Comparison of ENCODE assay signal across 30 cellular contexts in the genomic region with DNA sequence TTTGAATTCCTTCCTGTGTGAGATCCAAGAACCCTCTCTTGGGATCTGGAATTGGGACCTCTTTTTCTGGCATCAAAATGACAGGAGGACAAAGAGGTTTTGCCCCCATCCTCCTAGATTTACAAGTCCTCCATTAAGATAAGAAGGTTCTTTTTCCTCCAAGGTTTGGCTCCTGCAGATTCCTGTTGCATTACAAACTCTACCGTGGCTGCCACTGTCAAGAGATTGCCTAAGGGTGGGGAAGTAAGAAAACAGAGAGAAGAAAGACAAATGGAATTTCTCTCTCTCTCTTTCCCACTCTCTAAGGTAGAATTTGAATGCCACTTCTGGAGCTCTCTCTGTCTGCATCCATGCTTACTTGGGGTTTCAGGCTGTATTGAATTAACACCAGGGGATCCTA. TPM values are rescaled to one million over a fixed set of nuclear protein-coding genes. Genes with fewer than 3 reads are reported as not detected.
DNase-seq lines count a peak whose midpoint lies in the region; ATAC-seq and TF ChIP-seq lines count a peak whose summit lies in the region.
"Had no signal": no experiment of that assay in that cellular context is flagged by ENCODE, and none has a peak within 500 bp of the region (broad histone marks: within the 10 kb centered on the region; RNA-seq: fewer than 3 reads in every experiment).

No MANE protein-coding gene starts in this region.

- H3K4me1 ChIP-seq in GM23248 (ENCODE audit: insufficient read depth): peaks cover 14% of the 10 kb centered on the region
- peaks cover 3% of the 10 kb centered on the region for H3K4me1 ChIP-seq in RWPE2 (ENCODE audit: insufficient read depth, poor library complexity, severe bottlenecking)
- no peaks in the 10 kb centered on the region for H3K4me1 ChIP-seq in neuronal stem cell (ENCODE audit: control insufficient read depth in 2 of 2, insufficient read depth in 1 of 2, low read depth in 1 of 2, low read length in 2 of 2)
- H3K4me1 ChIP-seq in foreskin keratinocyte: no peaks in the 10 kb centered on the region
- H3K4me1 ChIP-seq: esophagus squamous epithelium, HAP-1, right atrium auricular region, upper lobe of right lung had no signal

- H3K4me2 ChIP-seq in GM23248 (ENCODE audit: unreplicated experiment): peak overlapping the region; percentile 17
- H3K4me2 ChIP-seq in neuronal stem cell (ENCODE audit: insufficient read depth, low read length, poor library complexity, severe bottlenecking): no peak overlapping the region

- H3K9me2 ChIP-seq in GM23248 (ENCODE audit: insufficient read depth): no peaks in the 10 kb centered on the region

- no peak overlapping the region for H4K8ac ChIP-seq in neuronal stem cell (ENCODE audit: low read depth, low read length)

- peak; percentile 52 for ATAC-seq in RWPE2 (ENCODE audit: low read depth)
- ATAC-seq in foreskin keratinocyte: no peak
- ATAC-seq in HG02840 (IDR thresholded peaks at IDR 0.05; ENCODE audit: low FRiP score, unreplicated experiment): no peak
- no peak for ATAC-seq in GM19397 (IDR thresholded peaks at IDR 0.05; ENCODE audit: unreplicated experiment)
- ATAC-seq: activated T-cell treated with anti-CD3 and anti-CD28 coated beads, Interleukin-2, amount 50 U/mL, for 72 hours; K562; upper lobe of right lung had no signal

- in situ Hi-C loops in GM23248 (cut with MboI): no loop called here

- H2BK5ac ChIP-seq in neuronal stem cell (ENCODE audit: low read length): no peak overlapping the region

- H3K9ac ChIP-seq in GM23248 (no peak overlapping the region), neuronal stem cell (ENCODE audit: low read depth, low read length, poor library complexity) (no peak overlapping the region)

- WGBS in GM23248 (ENCODE audit: low coverage in 1 of 2, low lambda C conversion rate in 2 of 2, missing lambda C conversion rate in 2 of 2), 2 experiments: 9 to 12% methylated on average over 1 of the region's 1 CpG
- WGBS in neuronal stem cell (ENCODE audit: extremely low coverage in 2 of 2, insufficient read length in 2 of 2, insufficient replicate concordance in 1 of 2), 2 donors: no CpG with 5 or more reads among the region's 1 CpG

- no peak overlapping the region for H2BK120ac ChIP-seq in neuronal stem cell (ENCODE audit: low read depth, low read length)

- no peaks in the 10 kb centered on the region for H3K79me2 ChIP-seq in GM23248 (ENCODE audit: insufficient read depth)

- DNase-seq in GM23248 (peak; percentile 57), RWPE2 (ENCODE audit: low spot score) (no peak), fibroblast of the aortic adventitia (ENCODE audit: low read depth) (peak; percentile 56), neuronal stem cell (ENCODE audit: low spot score) (no peak), foreskin keratinocyte (no peak)
- DNase-seq in activated naive CD4-positive, alpha-beta T cell treated with Interleukin-2 at 50 U/mL for 16 hours: no peak
- DNase-seq: activated CD4-positive, alpha-beta T cell treated with anti-CD3 and anti-CD28 coated beads, Interleukin-2, amount 10 ng/mL, durations not matched to agents 7 days and 5 days; activated naive CD4-positive, alpha-beta T cell; activated T-cell treated with anti-CD3 and anti-CD28 coated beads, Interleukin-2, amount 50 U/mL, for 72 hours; amygdala; C1 segment of cervical spinal cord; endodermal cell; esophagus squamous epithelium; kidney; NCI-H1105 treated with DMSO at 0.1 percent for 48 hours; NCI-H1930; NCI-H526; NK-92 treated with Interleukin-12 subunit alpha and Interleukin-12 subunit beta, amount 100 ng/mL, for 24 hours; SHP77 treated with DMSO at 0.1 percent for 48 hours; stimulated activated CD4-positive, alpha-beta T cell treated with anti-CD3 and anti-CD28 coated beads, Interleukin-2, amount 100 ng/mL, for 24 hours; SW 1271; upper lobe of right lung had no signal

- H3K36me3 ChIP-seq in GM23248 (ENCODE audit: low read depth) (no peaks in the 10 kb centered on the region), RWPE2 (ENCODE audit: low read depth) (no peaks in the 10 kb centered on the region), neuronal stem cell (replicated peaks in 1 of 2; ENCODE audit: control insufficient read depth in 2 of 2, insufficient read depth in 2 of 2, low read length in 2 of 2) (no peaks in the 10 kb centered on the region)
- H3K36me3 ChIP-seq: cardiac muscle cell, esophagus squamous epithelium, HAP-1, right atrium auricular region, upper lobe of right lung had no signal

- no peak overlapping the region for H2BK15ac ChIP-seq in neuronal stem cell (ENCODE audit: low read length)

- H2BK12ac ChIP-seq in neuronal stem cell (ENCODE audit: low read length): no peak overlapping the region

- H3K27me3 ChIP-seq in GM23248 (replicated peaks; ENCODE audit: insufficient read depth): no peaks in the 10 kb centered on the region
- no peaks in the 10 kb centered on the region for H3K27me3 ChIP-seq in RWPE2 (ENCODE audit: insufficient read depth, poor library complexity, severe bottlenecking)
- H3K27me3 ChIP-seq in neuronal stem cell (ENCODE audit: control insufficient read depth in 3 of 3, insufficient read depth in 3 of 3, low read depth in 1 of 3, low read length in 3 of 3): no peaks in the 10 kb centered on the region
- H3K27me3 ChIP-seq in foreskin keratinocyte: peaks cover 21% of the 10 kb centered on the region
- H3K27me3 ChIP-seq: cardiac muscle cell, right atrium auricular region, upper lobe of right lung had no signal

- H3K4me3 ChIP-seq in GM23248: no peak overlapping the region
- no peak overlapping the region for H3K4me3 ChIP-seq in RWPE2 (ENCODE audit: severe bottlenecking)
- no peak overlapping the region for H3K4me3 ChIP-seq in fibroblast of the aortic adventitia (ENCODE audit: low read depth, low read length)
- no peak overlapping the region for H3K4me3 ChIP-seq in neuronal stem cell (ENCODE audit: low read length in 2 of 2)
- H3K4me3 ChIP-seq: cardiac muscle cell, coronary artery, esophagus squamous epithelium, HAP-1, K562, right atrium auricular region, upper lobe of right lung had no signal

- H3K14ac ChIP-seq in neuronal stem cell (ENCODE audit: low read length): no peak overlapping the region

- H2AFZ ChIP-seq in GM23248 (no peak overlapping the region), neuronal stem cell (ENCODE audit: low read length) (peak overlapping the region; percentile 46)

- no peaks in the 10 kb centered on the region for H3K79me1 ChIP-seq in neuronal stem cell (ENCODE audit: low read depth, low read length)

- H3K9me3 ChIP-seq in GM23248 (ENCODE audit: low read depth) (no peaks in the 10 kb centered on the region), RWPE2 (ENCODE audit: severe bottlenecking) (peaks cover 5% of the 10 kb centered on the region), neuronal stem cell (replicated peaks in 1 of 2; ENCODE audit: control insufficient read depth in 2 of 2, insufficient read depth in 1 of 2, low read depth in 1 of 2, low read length in 2 of 2) (peaks cover 0 to under 1% of the 10 kb centered on the region in 2 donors)
- H3K9me3 ChIP-seq: esophagus squamous epithelium, HAP-1, upper lobe of right lung had no signal

- H3K18ac ChIP-seq in neuronal stem cell (ENCODE audit: low read length): no peak overlapping the region

- H4K91ac ChIP-seq in neuronal stem cell (ENCODE audit: low read depth, low read length, poor library complexity): no peak overlapping the region

- no peak overlapping the region for H3K23ac ChIP-seq in neuronal stem cell (ENCODE audit: low read depth, low read length, poor library complexity)

- no peak overlapping the region for H3K4ac ChIP-seq in neuronal stem cell (ENCODE audit: low read length)

- H2AK5ac ChIP-seq in neuronal stem cell (ENCODE audit: low read depth, low read length): no peak overlapping the region

- no peaks in the 10 kb centered on the region for H3F3A ChIP-seq in GM23248 (ENCODE audit: insufficient read depth)

- no peaks in the 10 kb centered on the region for H4K20me1 ChIP-seq in GM23248 (ENCODE audit: insufficient read depth)

- H3K27ac ChIP-seq in GM23248 (no peak overlapping the region), RWPE2 (ENCODE audit: poor library complexity, severe bottlenecking) (no peak overlapping the region), neuronal stem cell (replicated peaks; ENCODE audit: low read length) (no peak overlapping the region), foreskin keratinocyte (no peak overlapping the region)
- H3K27ac ChIP-seq: cardiac muscle cell, coronary artery, esophagus squamous epithelium, right atrium auricular region, upper lobe of right lung had no signal

- TF ChIP-seq CTCF in RWPE2 (IDR thresholded peaks at IDR 0.05; ENCODE audit: poor library complexity, severe bottlenecking) (no peak), fibroblast of the aortic adventitia (IDR thresholded peaks at IDR 0.05; ENCODE audit: insufficient read depth, low read length) (no peak), foreskin keratinocyte (conservative IDR thresholded peaks at IDR 0.05) (no peak)

RNA-seq across cellular contexts. Expression of gene SVEP1, which starts 12.0 kb away (rescaled TPM):
- total RNA-seq in GM23248 (2014; rRNA removed; shearing (Covaris generic)): 47.3 and 50.5 TPM in 2 replicates
- polyA plus RNA-seq in GM23248 (2016; fragmentation: Nextera tagmentation; extraction: Ambion mirVana): 12.6 and 13.6 TPM in 2 replicates
- total RNA-seq in fibroblast of the aortic adventitia (ENCODE audit: low replicate concordance): 50.2 and 101 TPM in 2 replicates
- 0.13 TPM for polyA plus RNA-seq in neuronal stem cell (2013, experiment 1 of 2)
- 0.18 TPM for polyA plus RNA-seq in neuronal stem cell (2013, experiment 2 of 2)
- total RNA-seq in foreskin keratinocyte: under 0.01 TPM in 1 of 2 replicates, not detected in the other
- not detected in 2 replicates for polyA plus RNA-seq in foreskin keratinocyte
- total RNA-seq: activated CD4-positive, alpha-beta T cell treated with anti-CD3 and anti-CD28 coated beads, Interleukin-2, amount 10 ng/mL, durations not matched to agents 7 days and 5 days; activated T-cell treated with anti-CD3 and anti-CD28 coated beads, Interleukin-2, amount 50 U/mL, for 72 hours; HT-29 had no signal

Comparison
In these comparisons a context has a peak if more than half of its experiments do, and no peak if none do; other contexts are left out.
1. DNase-seq: peak in GM23248 (single experiment) and fibroblast of the aortic adventitia (single experiment); none in RWPE2 (single experiment), neuronal stem cell (single experiment), foreskin keratinocyte (0 of 2) and activated naive CD4-positive, alpha-beta T cell treated with Interleukin-2 at 50 U/mL for 16 hours (single experiment).
2. RNA of gene SVEP1, which starts 12.0 kb away (total RNA-seq): 50.2 to 101 TPM in fibroblast of the aortic adventitia and 47.3 to 50.5 TPM in GM23248; under 0.01 TPM in foreskin keratinocyte; every median in the first group is over 10 times any median in the second.